Comparison of ENCODE assay signal across 20 cellular contexts in genomic region chr18:23573020-23573419, GRCh38. TPM values are rescaled to one million over a fixed set of nuclear protein-coding genes. Genes with fewer than 3 reads are reported as not detected.
A peak's percentile ranks its signal among the peaks of the same experiment; 100 is the strongest.
DNase-seq lines count a peak whose midpoint lies in the region; ATAC-seq and TF ChIP-seq lines count a peak whose summit lies in the region.
"Had no signal": no experiment of that assay in that cellular context is flagged by ENCODE, and none has a peak within 500 bp of the region (broad histone marks: within the 10 kb centered on the region; RNA-seq: fewer than 3 reads in every experiment).

No MANE protein-coding gene starts in this region.

- TF ChIP-seq RAD21 in liver (IDR thresholded peaks at IDR 0.05), result no peak

- no peak for ATAC-seq in T-cell (replicated peaks in 1 of 4)

- DNase-seq in activated naive CD4-positive, alpha-beta T cell treated with anti-CD3 and anti-CD28 coated beads, Interleukin-2, amount 10 ng/mL, durations not matched to agents 7 days and 5 days, result no peak
- DNase-seq in activated naive CD4-positive, alpha-beta T cell treated with anti-CD3 and anti-CD28 coated beads for 36 hours, result no peak
- no peak for DNase-seq in T-cell
- no peak for DNase-seq in GM13976 (ENCODE audit: low spot score)
- DNase-seq in RKO (ENCODE audit: low spot score), result no peak
- DNase-seq in NCI-H345 treated with DMSO at 0.1 percent for 48 hours (lab: John Stamatoyannopoulos, UW; ENCODE audit: unreplicated experiment), result no peak
- DNase-seq: activated naive CD4-positive, alpha-beta T cell treated with anti-CD3 and anti-CD28 coated beads, Interleukin-2, amount 50 U/mL, for 16 hours; brain microvascular endothelial cell; COR-L47; dermis blood vessel endothelial cell; EL; NCI-H1417 treated with DMSO at 0.1 percent for 48 hours; NCI-H2171 treated with DMSO at 0.1 percent for 48 hours; retina; stomach; uterus had no signal

- 64% methylated on average over 4 of the region's 4 CpGs for WGBS in liver

- intact Hi-C loops in activated naive CD4-positive, alpha-beta T cell treated with anti-CD3 and anti-CD28 coated beads for 36 hours (cut with micrococcal nuclease), result no loop called here

- H3K27me3 ChIP-seq in liver (ENCODE audit: control insufficient read depth in 4 of 4, insufficient read depth in 4 of 4, low read length in 3 of 4) (no peaks in the 10 kb centered on the region), subcutaneous abdominal adipose tissue (ENCODE audit: control insufficient read depth in 5 of 5, insufficient read depth in 4 of 5, low read length in 5 of 5) (no peaks in the 10 kb centered on the region)
- H3K27me3 ChIP-seq: brain microvascular endothelial cell, stomach, uterus had no signal

- H3K4me3 Mint-ChIP-seq in activated naive CD4-positive, alpha-beta T cell treated with anti-CD3 and anti-CD28 coated beads, Interleukin-2, amount 10 ng/mL, durations not matched to agents 7 days and 5 days, result no peak overlapping the region
- no peak overlapping the region for H3K4me3 Mint-ChIP-seq in activated naive CD4-positive, alpha-beta T cell treated with anti-CD3 and anti-CD28 coated beads for 36 hours
- H3K4me3 Mint-ChIP-seq in T-cell, result no peak overlapping the region
- H3K4me3 Mint-ChIP-seq: neural crest cell had no signal

- CTCF ChIA-PET in activated naive CD4-positive, alpha-beta T cell treated with anti-CD3 and anti-CD28 coated beads, Interleukin-2, amount 10 ng/mL, durations not matched to agents 7 days and 5 days (lab: Charles Lee), result no interaction called here
- CTCF ChIA-PET in activated naive CD4-positive, alpha-beta T cell treated with anti-CD3 and anti-CD28 coated beads for 36 hours (lab: Charles Lee), result no interaction called here
- CTCF ChIA-PET in T-cell (lab: Charles Lee), result interaction anchor here in 1 of 2 donors (1.3 kb wide), 1 partner anchor 57 kb away, joined by 6 read pairs; no protein-coding TSS in a partner anchor

- no peaks in the 10 kb centered on the region for H3K9me3 Mint-ChIP-seq in activated naive CD4-positive, alpha-beta T cell treated with anti-CD3 and anti-CD28 coated beads, Interleukin-2, amount 10 ng/mL, durations not matched to agents 7 days and 5 days
- H3K9me3 Mint-ChIP-seq in activated naive CD4-positive, alpha-beta T cell treated with anti-CD3 and anti-CD28 coated beads for 36 hours, result no peaks in the 10 kb centered on the region
- H3K9me3 Mint-ChIP-seq in T-cell, result no peaks in the 10 kb centered on the region
- H3K9me3 Mint-ChIP-seq: neural crest cell had no signal

- H3K27ac Mint-ChIP-seq in activated naive CD4-positive, alpha-beta T cell treated with anti-CD3 and anti-CD28 coated beads, Interleukin-2, amount 10 ng/mL, durations not matched to agents 7 days and 5 days, result peak overlapping the region; percentile 89
- no peak overlapping the region for H3K27ac Mint-ChIP-seq in activated naive CD4-positive, alpha-beta T cell treated with anti-CD3 and anti-CD28 coated beads for 36 hours
- peak overlapping the region; percentile 91 to 92 for H3K27ac Mint-ChIP-seq in T-cell

- no peak for TF ChIP-seq CTCF in liver (IDR thresholded peaks at IDR 0.05; ENCODE audit: low read depth, low read length, missing input control)
- TF ChIP-seq CTCF in GM13976 (IDR thresholded peaks at IDR 0.05; ENCODE audit: borderline replicate concordance, control extremely low read depth, extremely low read depth, insufficient read depth, missing control alignments), result no peak

- H3K9me3 ChIP-seq in liver (ENCODE audit: control insufficient read depth in 4 of 4, low read length in 3 of 4) (no peaks in the 10 kb centered on the region), subcutaneous abdominal adipose tissue (ENCODE audit: control insufficient read depth in 5 of 5, low read length in 5 of 5) (no peaks in the 10 kb centered on the region)
- H3K9me3 ChIP-seq: stomach, uterus had no signal

- in situ Hi-C loops in GM13976 (cut with MboI; ENCODE audit: low sequenced_read_pairs, unreplicated experiment), result no loop called here

- no peaks in the 10 kb centered on the region for H3K27me3 Mint-ChIP-seq in activated naive CD4-positive, alpha-beta T cell treated with anti-CD3 and anti-CD28 coated beads, Interleukin-2, amount 10 ng/mL, durations not matched to agents 7 days and 5 days
- H3K27me3 Mint-ChIP-seq in activated naive CD4-positive, alpha-beta T cell treated with anti-CD3 and anti-CD28 coated beads for 36 hours (ENCODE audit: low read depth), result no peaks in the 10 kb centered on the region
- H3K27me3 Mint-ChIP-seq in T-cell, result no peaks in the 10 kb centered on the region

- H3K36me3 Mint-ChIP-seq in activated naive CD4-positive, alpha-beta T cell treated with anti-CD3 and anti-CD28 coated beads, Interleukin-2, amount 10 ng/mL, durations not matched to agents 7 days and 5 days, result peaks cover 59% of the 10 kb centered on the region
- peaks cover 37% of the 10 kb centered on the region for H3K36me3 Mint-ChIP-seq in activated naive CD4-positive, alpha-beta T cell treated with anti-CD3 and anti-CD28 coated beads for 36 hours (ENCODE audit: low read depth)
- peaks cover 43% of the 10 kb centered on the region for H3K36me3 Mint-ChIP-seq in T-cell

- H3K4me3 ChIP-seq in liver (ENCODE audit: low read depth in 1 of 3, low read length in 3 of 3) (no peak overlapping the region), subcutaneous abdominal adipose tissue (ENCODE audit: low read depth in 1 of 5, low read length in 5 of 5) (no peak overlapping the region)
- H3K4me3 ChIP-seq: stomach, uterus had no signal

- H3K4me1 ChIP-seq in liver (ENCODE audit: control insufficient read depth in 4 of 4, insufficient read depth in 4 of 4, low read length in 3 of 4) (peaks cover 2 to 30% (median 19%) of the 10 kb centered on the region in 4 donors), subcutaneous abdominal adipose tissue (ENCODE audit: control insufficient read depth in 5 of 5, insufficient read depth in 5 of 5, low read length in 5 of 5) (peaks cover 0 to 47% (median 33%) of the 10 kb centered on the region in 5 donors)

- H3K27ac ChIP-seq in liver (ENCODE audit: low read depth in 1 of 2, low read length in 2 of 2) (peak overlapping the region; percentile 7 to 72), subcutaneous abdominal adipose tissue (ENCODE audit: low read depth, low read length) (peak overlapping the region; percentile 71)
- H3K27ac ChIP-seq: VCaP had no signal

- H3K4me1 Mint-ChIP-seq in activated naive CD4-positive, alpha-beta T cell treated with anti-CD3 and anti-CD28 coated beads, Interleukin-2, amount 10 ng/mL, durations not matched to agents 7 days and 5 days, result peaks cover 46% of the 10 kb centered on the region
- H3K4me1 Mint-ChIP-seq in activated naive CD4-positive, alpha-beta T cell treated with anti-CD3 and anti-CD28 coated beads for 36 hours (ENCODE audit: low read depth), result peaks cover 26% of the 10 kb centered on the region
- peaks cover 33 to 56% (median 46%) of the 10 kb centered on the region in 3 donors for H3K4me1 Mint-ChIP-seq in T-cell

- no peak overlapping the region for H3K9ac ChIP-seq in liver (ENCODE audit: low read depth in 1 of 2, low read length in 2 of 2)
- no peak overlapping the region for H3K9ac ChIP-seq in subcutaneous abdominal adipose tissue (ENCODE audit: low read length in 5 of 5)

- POLR2A ChIA-PET in T-cell (lab: Charles Lee), result no interaction called here

- H3K36me3 ChIP-seq in liver (ENCODE audit: control insufficient read depth in 4 of 4, insufficient read depth in 3 of 4, low read depth in 1 of 4, low read length in 3 of 4), result peaks cover 2 to 16% (median 5%) of the 10 kb centered on the region in 4 donors
- peaks cover 11 to 36% (median 18%) of the 10 kb centered on the region in 5 donors for H3K36me3 ChIP-seq in subcutaneous abdominal adipose tissue (ENCODE audit: control insufficient read depth in 5 of 5, insufficient read depth in 5 of 5, low read length in 5 of 5)
- H3K36me3 ChIP-seq: uterus had no signal

TF ChIP-seq in liver, 16 proteins besides CTCF, POLR2A, EP300 and RAD21:
- peak; percentile 19 for TF ChIP-seq RXRA (IDR thresholded peaks at IDR 0.05)
- peak; percentile 40 to 65 for TF ChIP-seq HNF4A (conservative IDR thresholded peaks at IDR 0.05)
- TF ChIP-seq NR2F2 (IDR thresholded peaks at IDR 0.05), result no peak

RNA-seq across cellular contexts. Expression of gene NPC1, which starts 13.3 kb away (rescaled TPM):
- 10 to 100 TPM; 25.9 to 27.9 TPM for total RNA-seq in activated naive CD4-positive, alpha-beta T cell treated with anti-CD3 and anti-CD28 coated beads for 36 hours
- total RNA-seq in T-cell, result 10 to 100 TPM; 35.2 to 52.7 (median 39.4) TPM
- total RNA-seq in liver, result 10 to 100 TPM; 41.4 to 46.7 TPM
- 10 to 100 TPM in 1 of 2 donors, 1 to 10 TPM in 1; 9.5 to 13.2 TPM for polyA plus RNA-seq in liver
